32 cellular contexts compared by ENCODE assay signal in genomic region chr6:122783401-122783800, GRCh38. TPM values are rescaled to one million over a fixed set of nuclear protein-coding genes. Genes with fewer than 3 reads are reported as not detected.
"Had no signal": no experiment of that assay in that cellular context is flagged by ENCODE, and none has a peak within 500 bp of the region (broad histone marks: within the 10 kb centered on the region; RNA-seq: fewer than 3 reads in every experiment).

No MANE protein-coding gene starts in this region.

- H3K36me3 ChIP-seq: neural progenitor cell, ovary, spleen, thoracic aorta, thyroid gland, tibial nerve, upper lobe of left lung, vagina had no signal

- H3K4me2 ChIP-seq: neural progenitor cell, smooth muscle cell had no signal

- H3K27me3 ChIP-seq: ovary, thyroid gland, tibial nerve, upper lobe of left lung, vagina had no signal

- H3K9me3 ChIP-seq: ovary, psoas muscle, spleen, thoracic aorta, thyroid gland, tibial nerve, upper lobe of left lung, vagina had no signal

- ATAC-seq: naive thymus-derived CD4-positive, alpha-beta T cell; natural killer cell; psoas muscle; right cardiac atrium; sciatic nerve; stimulated activated memory B cell treated with anti-CD40 and anti-IgM and Interleukin-4, amounts not matched to agents 10 μg/mL and 1 μg/mL and 100 μg/mL, for 72 hours; stimulated activated naive CD8-positive, alpha-beta T cell treated with anti-CD3 and anti-CD28 coated beads, Interleukin-15, amount 100 ng/mL, for 72 hours; stimulated activated naive CD8-positive, alpha-beta T cell treated with anti-CD3 and anti-CD28 coated beads, Interleukin-15, Interleukin-2, amounts not matched to agents 100 U/mL and 50 U/mL, for 24 hours had no signal

- DNase-seq: naive thymus-derived CD4-positive, alpha-beta T cell; natural killer cell; occipital lobe; ovary; posterior cingulate gyrus; psoas muscle; right cardiac atrium; spleen; stimulated activated CD4-positive, alpha-beta T cell treated with anti-CD3 and anti-CD28 coated beads, Interleukin-12 subunit alpha, Interleukin-12 subunit beta, amount 100 ng/mL, for 4 hours; stimulated activated CD4-positive, alpha-beta T cell treated with anti-CD3 and anti-CD28 coated beads, Interleukin-1b, Interleukin-23, amount 100 ng/mL, for 48 hours; stimulated activated CD4-positive, alpha-beta T cell treated with anti-CD3 and anti-CD28 coated beads, Interleukin-4, amount 100 ng/mL, for 1 hour; stimulated activated CD4-positive, alpha-beta T cell treated with anti-CD3 and anti-CD28 coated beads, Interleukin-4, amount 100 ng/mL, for 4 hours; stimulated activated CD8-positive, alpha-beta memory T cell treated with anti-CD3 and anti-CD28 coated beads, Interleukin-4, amount 100 ng/mL, for 48 hours; stimulated activated naive CD4-positive, alpha-beta T cell; stimulated activated naive CD8-positive, alpha-beta T cell treated with anti-CD3 and anti-CD28 coated beads, Interleukin-15, amount 100 ng/mL, for 72 hours; stimulated activated naive CD8-positive, alpha-beta T cell treated with anti-CD3 and anti-CD28 coated beads, Interleukin-15, Interleukin-2, amounts not matched to agents 100 U/mL and 50 U/mL, for 24 hours; thyroid gland; trophoblast cell; upper lobe of left lung had no signal

- H2AFZ ChIP-seq: neural progenitor cell, parathyroid adenoma had no signal

- H3K9ac ChIP-seq: neural progenitor cell, parathyroid adenoma had no signal

- H3K79me2 ChIP-seq: parathyroid adenoma had no signal

- H3K27ac ChIP-seq: neural progenitor cell, ovary, parathyroid adenoma, psoas muscle, skin epidermis, spleen, thoracic aorta, thyroid gland, tibial nerve, upper lobe of left lung, vagina had no signal

- FAIRE-seq: urothelium cell line had no signal

- H3K4me3 ChIP-seq: neural progenitor cell, ovary, psoas muscle, skin epidermis, smooth muscle cell, spleen, thoracic aorta, thyroid gland, tibial nerve, upper lobe of left lung, vagina had no signal

RNA-seq across cellular contexts. Expression of gene FABP7, which starts 3.9 kb away (rescaled TPM):
- total RNA-seq: naive thymus-derived CD4-positive, alpha-beta T cell; natural killer cell; osteoblast; ovary; renal cortical epithelial cell; sciatic nerve; smooth muscle cell; spleen; thoracic aorta; thyroid gland; tibial nerve; upper lobe of left lung; ureter; vagina had no signal
- polyA plus RNA-seq: naive thymus-derived CD4-positive, alpha-beta T cell; ovary; smooth muscle cell had no signal

RNA-seq across cellular contexts. Expression of gene SMPDL3A, which starts 5.7 kb away (rescaled TPM):
- polyA plus RNA-seq: naive thymus-derived CD4-positive, alpha-beta T cell had no signal
